Comparison of ENCODE assay signal across 1 cellular context in the genomic region with DNA sequence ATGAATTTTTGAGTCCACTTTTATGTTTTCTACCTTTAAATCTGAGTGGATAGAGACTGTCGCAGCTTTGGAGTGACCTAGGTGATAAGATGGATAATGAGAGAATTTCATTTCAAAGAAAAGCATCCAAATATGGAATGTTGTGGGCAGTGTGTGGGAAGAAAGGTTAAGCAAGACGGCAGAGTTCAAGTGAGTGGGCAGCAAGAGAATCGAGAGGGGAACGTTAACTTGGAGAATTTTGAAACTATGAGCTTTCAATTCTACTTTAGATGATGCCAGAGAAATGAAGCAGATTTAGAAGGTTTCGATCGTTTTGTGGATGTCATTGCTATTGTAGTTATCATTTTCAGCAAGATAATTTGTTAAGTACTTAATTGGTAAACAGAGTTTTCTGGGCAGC.
TF ChIP-seq lines count a peak whose summit lies in the region.

No MANE protein-coding gene starts in this region.

TF ChIP-seq in GM12878, 131 proteins besides CTCF, POLR2A, EP300 and RAD21:
- TF ChIP-seq SREBF1 (IDR thresholded peaks at IDR 0.05; ENCODE audit: low read length) (no peak), NR2F1 (conservative IDR thresholded peaks at IDR 0.05) (peak; percentile 73)
TF ChIP-seq in GM12878: peak in this region for 1.
